ENCODE assay signal across 8 cellular contexts in the genomic region with DNA sequence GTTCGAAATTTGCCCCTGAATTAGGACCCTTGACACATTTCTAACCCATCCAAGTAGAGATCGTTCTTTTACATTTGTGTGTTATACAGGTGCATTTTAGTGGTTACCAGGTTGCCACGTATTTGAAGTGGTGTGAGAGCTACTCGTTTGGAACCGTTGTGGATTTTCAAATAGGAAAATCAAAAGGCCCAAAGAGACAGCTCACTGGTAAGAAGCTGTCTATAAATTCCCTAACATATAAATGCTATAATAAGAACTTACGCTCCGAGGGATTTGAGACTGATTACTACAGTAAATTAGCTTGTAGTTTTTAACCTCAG. TPM values are rescaled to one million over a fixed set of nuclear protein-coding genes. Genes with fewer than 3 reads are reported as not detected.
DNase-seq lines count a peak whose midpoint lies in the region; ATAC-seq, FAIRE-seq and TF ChIP-seq lines count a peak whose summit lies in the region.

No MANE protein-coding gene starts in this region.

- H3K27ac ChIP-seq in A549 (peak overlapping the region; percentile 99), iPS DF 6.9 (ENCODE audit: low read length) (no peak overlapping the region)

- in situ Hi-C loops in HAP-1 (cut with MboI; ENCODE audit: low sequenced_read_pairs) = no loop called here

- peaks cover 10% of the 10 kb centered on the region; the same call in 2 of the 3 replicates for H3K9me3 ChIP-seq in A549
- H3K9me3 ChIP-seq in HAP-1 = no peaks in the 10 kb centered on the region
- no peaks in the 10 kb centered on the region for H3K9me3 ChIP-seq in iPS DF 6.9 (ENCODE audit: control insufficient read depth, insufficient read depth, low read length)

- CTCF ChIA-PET in A549 (lab: Yijun Ruan, JAX) (interaction anchor here (1.3 to 1.7 kb wide), 2 partner anchors 121 to 158 kb away, joined by 3 to 7 read pairs; partner anchors contain the start of gene TRAF3IP2), WTC11 (lab: Charles Lee) (interaction anchor here (0.8 to 1.6 kb wide), 5 partner anchors 121 to 226 kb away, joined by 3 to 7 read pairs (median 3); partner anchors contain the start of gene TRAF3IP2)

- no peak for TF ChIP-seq RAD21 in A549 (conservative IDR thresholded peaks at IDR 0.05 in 1 of 2, IDR thresholded peaks at IDR 0.05 in 1 of 2)

- ATAC-seq in A549 = no peak
- ATAC-seq in WTC11 = no peak
- ATAC-seq in stimulated activated naive B cell treated with anti-CD40 and anti-IgM and Interleukin-4, amounts not matched to agents 10 μg/mL and 1 μg/mL and 100 μg/mL, for 72 hours (replicated peaks) = no peak
- no peak for ATAC-seq in HG03378 (IDR thresholded peaks at IDR 0.05; ENCODE audit: unreplicated experiment)

- FAIRE-seq in A549 (lab: Jason Lieb, UNC) = no peak

- H3K27me3 ChIP-seq in HAP-1 (ENCODE audit: low read depth) (no peaks in the 10 kb centered on the region), iPS DF 6.9 (ENCODE audit: control insufficient read depth, insufficient read depth, low read length) (peaks cover 12% of the 10 kb centered on the region)

- H3K27me3 Mint-ChIP-seq in WTC11 (ENCODE audit: low read depth) = peaks cover 26% of the 10 kb centered on the region
- no peaks in the 10 kb centered on the region for H3K27me3 Mint-ChIP-seq in stimulated activated naive B cell treated with anti-CD40 and anti-IgM and Interleukin-4, amounts not matched to agents 10 μg/mL and 1 μg/mL and 100 μg/mL, for 72 hours

- peaks cover 24% of the 10 kb centered on the region for H3K4me1 ChIP-seq in A549
- H3K4me1 ChIP-seq in HAP-1 = peaks cover 34% of the 10 kb centered on the region
- peaks cover 1% of the 10 kb centered on the region; the same call in 1 of the 2 replicates for H3K4me1 ChIP-seq in iPS DF 6.9 (ENCODE audit: control insufficient read depth, insufficient read depth, low read length)

- TF ChIP-seq CTCF in A549 (IDR thresholded peaks at IDR 0.05) = no peak
- TF ChIP-seq CTCF in WTC11 (IDR thresholded peaks at IDR 0.05) = no peak

- H3K4me3 ChIP-seq in A549 (peak overlapping the region; percentile 97), HAP-1 (peak overlapping the region; percentile 69), iPS DF 6.9 (ENCODE audit: low read length) (peak overlapping the region; percentile 89; the same call in 1 of the 2 replicates)

- H3K4me1 Mint-ChIP-seq in WTC11 = peaks cover 30% of the 10 kb centered on the region
- peaks cover 15 to 32% of the 10 kb centered on the region in 2 donors for H3K4me1 Mint-ChIP-seq in stimulated activated naive B cell treated with anti-CD40 and anti-IgM and Interleukin-4, amounts not matched to agents 10 μg/mL and 1 μg/mL and 100 μg/mL, for 72 hours

- H3K9me3 Mint-ChIP-seq in WTC11 = peaks cover 8% of the 10 kb centered on the region
- no peaks in the 10 kb centered on the region for H3K9me3 Mint-ChIP-seq in stimulated activated naive B cell treated with anti-CD40 and anti-IgM and Interleukin-4, amounts not matched to agents 10 μg/mL and 1 μg/mL and 100 μg/mL, for 72 hours

- H3K4me2 ChIP-seq in A549 = peak overlapping the region; percentile 81

- TF ChIP-seq EP300 in A549 (IDR thresholded peaks at IDR 0.05) = no peak

- H3K27ac Mint-ChIP-seq in WTC11 = peak overlapping the region; percentile 99
- H3K27ac Mint-ChIP-seq in stimulated activated naive B cell treated with anti-CD40 and anti-IgM and Interleukin-4, amounts not matched to agents 10 μg/mL and 1 μg/mL and 100 μg/mL, for 72 hours = peak overlapping the region; percentile 97

- POLR2A ChIA-PET in A549 (lab: Yijun Ruan, JAX) = interaction anchor here (0.8 to 2.8 kb wide), 5 partner anchors 14 to 226 kb away, joined by 3 to 30 read pairs (median 4); partner anchors contain the start of gene TRAF3IP2
- POLR2A ChIA-PET in WTC11 (lab: Charles Lee) = interaction anchor here (0.6 to 1.2 kb wide), 4 partner anchors 29 to 176 kb away, joined by 3 read pairs; no protein-coding TSS in a partner anchor

- 30% methylated on average over 7 of the region's 7 CpGs for WGBS in A549 (ENCODE audit: missing lambda C conversion rate)
- no CpG with 5 or more reads among the region's 7 CpGs for WGBS in iPS DF 6.9 (ENCODE audit: insufficient coverage, insufficient read length)

- H3K36me3 Mint-ChIP-seq in WTC11 = peaks cover 21% of the 10 kb centered on the region
- H3K36me3 Mint-ChIP-seq in stimulated activated naive B cell treated with anti-CD40 and anti-IgM and Interleukin-4, amounts not matched to agents 10 μg/mL and 1 μg/mL and 100 μg/mL, for 72 hours = peaks cover 7 to 20% of the 10 kb centered on the region in 2 donors

- peaks cover 5% of the 10 kb centered on the region; the same call in 1 of the 2 replicates for H3K36me3 ChIP-seq in HAP-1 (replicated peaks)
- no peaks in the 10 kb centered on the region; the same call in 1 of the 2 replicates for H3K36me3 ChIP-seq in iPS DF 6.9 (ENCODE audit: control insufficient read depth, insufficient read depth, low read length)

- no peak for TF ChIP-seq POLR2A in A549 (IDR thresholded peaks at IDR 0.05; ENCODE audit: low read length)

- DNase-seq in A549 (ENCODE audit: low read depth in 1 of 2, low spot score in 1 of 2) (no peak), HAP-1 (ENCODE audit: low spot score in 2 of 2) (peak in 1 of 2 experiments; percentile 31), WTC11 (ENCODE audit: low spot score) (no peak), iPS DF 6.9 (ENCODE audit: low read depth, low spot score) (no peak), EL (no peak)
- no peak for DNase-seq in stimulated activated naive B cell treated with anti-CD40 and anti-IgM and Interleukin-4, amounts not matched to agents 10 μg/mL and 1 μg/mL and 100 μg/mL, for 72 hours
- DNase-seq in stimulated activated CD8-positive, alpha-beta memory T cell treated with anti-CD3 and anti-CD28 coated beads, Interleukin-4, amount 100 ng/mL, for 48 hours = no peak

- H3K4me3 Mint-ChIP-seq in WTC11 = peak overlapping the region; percentile 88
- H3K4me3 Mint-ChIP-seq in stimulated activated naive B cell treated with anti-CD40 and anti-IgM and Interleukin-4, amounts not matched to agents 10 μg/mL and 1 μg/mL and 100 μg/mL, for 72 hours = peak overlapping the region; percentile 91 to 98

TF ChIP-seq in A549, 52 proteins besides CTCF, POLR2A, EP300 and RAD21:
- TF ChIP-seq HOXA7 (CRISPR knock-in tag; IDR thresholded peaks at IDR 0.05) = no peak
- TF ChIP-seq ZNF302 (CRISPR knock-in tag; IDR thresholded peaks at IDR 0.05) = no peak
- TF ChIP-seq, protein P1, sequence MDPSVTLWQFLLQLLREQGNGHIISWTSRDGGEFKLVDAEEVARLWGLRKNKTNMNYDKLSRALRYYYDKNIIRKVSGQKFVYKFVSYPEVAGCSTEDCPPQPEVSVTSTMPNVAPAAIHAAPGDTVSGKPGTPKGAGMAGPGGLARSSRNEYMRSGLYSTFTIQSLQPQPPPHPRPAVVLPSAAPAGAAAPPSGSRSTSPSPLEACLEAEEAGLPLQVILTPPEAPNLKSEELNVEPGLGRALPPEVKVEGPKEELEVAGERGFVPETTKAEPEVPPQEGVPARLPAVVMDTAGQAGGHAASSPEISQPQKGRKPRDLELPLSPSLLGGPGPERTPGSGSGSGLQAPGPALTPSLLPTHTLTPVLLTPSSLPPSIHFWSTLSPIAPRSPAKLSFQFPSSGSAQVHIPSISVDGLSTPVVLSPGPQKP (IDR thresholded peaks at IDR 0.05; ENCODE audit: low read depth, low read length) = no peak
TF ChIP-seq in A549: peak in this region for 0.

TF ChIP-seq in WTC11, 78 proteins besides CTCF, POLR2A, EP300 and RAD21 (continues in another document):
- TF ChIP-seq GRHL2 (CRISPR knock-in tag; IDR thresholded peaks at IDR 0.05; ENCODE audit: insufficient replicate concordance, severe bottlenecking) = no peak
- TF ChIP-seq, protein P2, sequence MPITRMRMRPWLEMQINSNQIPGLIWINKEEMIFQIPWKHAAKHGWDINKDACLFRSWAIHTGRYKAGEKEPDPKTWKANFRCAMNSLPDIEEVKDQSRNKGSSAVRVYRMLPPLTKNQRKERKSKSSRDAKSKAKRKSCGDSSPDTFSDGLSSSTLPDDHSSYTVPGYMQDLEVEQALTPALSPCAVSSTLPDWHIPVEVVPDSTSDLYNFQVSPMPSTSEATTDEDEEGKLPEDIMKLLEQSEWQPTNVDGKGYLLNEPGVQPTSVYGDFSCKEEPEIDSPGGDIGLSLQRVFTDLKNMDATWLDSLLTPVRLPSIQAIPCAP (CRISPR knock-in tag; IDR thresholded peaks at IDR 0.05) = no peak
- TF ChIP-seq FOXP1 (CRISPR knock-in tag; IDR thresholded peaks at IDR 0.05; ENCODE audit: borderline replicate concordance) = no peak
- no peak for TF ChIP-seq STAT6 (CRISPR knock-in tag; conservative IDR thresholded peaks at IDR 0.05; ENCODE audit: low read depth)
- TF ChIP-seq SMAD3 (CRISPR knock-in tag; IDR thresholded peaks at IDR 0.05; ENCODE audit: borderline replicate concordance) = no peak
- TF ChIP-seq, protein P3, sequence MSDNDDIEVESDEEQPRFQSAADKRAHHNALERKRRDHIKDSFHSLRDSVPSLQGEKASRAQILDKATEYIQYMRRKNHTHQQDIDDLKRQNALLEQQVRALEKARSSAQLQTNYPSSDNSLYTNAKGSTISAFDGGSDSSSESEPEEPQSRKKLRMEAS (CRISPR knock-in tag; IDR thresholded peaks at IDR 0.05) = no peak
- no peak for TF ChIP-seq NFYB (CRISPR knock-in tag; conservative IDR thresholded peaks at IDR 0.05; ENCODE audit: low read depth)
- no peak for TF ChIP-seq MYBL2 (CRISPR knock-in tag; IDR thresholded peaks at IDR 0.05)

RNA-seq across cellular contexts. Expression of gene REV3L, which starts 1.6 kb away (rescaled TPM):
- polyA plus RNA-seq in A549 (2011; rRNA removed) = 10.8 and 12.4 TPM in 2 replicates
- 2.2 and 2.7 TPM in 2 replicates for polyA plus RNA-seq in A549 (2012; cell fraction: cytosol; rRNA removed)
- 2.2 and 4.2 TPM in 2 replicates for polyA plus RNA-seq in A549 (2012; cell fraction: nucleus; rRNA removed)
- 4.1 to 4.7 TPM (median 4.5 TPM) in 3 replicates for polyA plus RNA-seq in A549 (2017; fragmentation: RNase III; extraction: RNeasy Plus Mini Kit Qiagen cat#74134 plus additional on column Dnase treatment)
- 10.0 and 10.7 TPM in 2 replicates for polyA minus RNA-seq in A549 (2011; rRNA and poly(A)+ RNA removed)
- total RNA-seq in WTC11 (2021) = 5.0 to 5.7 TPM (median 5.2 TPM) in 3 replicates
